Comparison of ENCODE assay signal across 8 cellular contexts in the genomic region with DNA sequence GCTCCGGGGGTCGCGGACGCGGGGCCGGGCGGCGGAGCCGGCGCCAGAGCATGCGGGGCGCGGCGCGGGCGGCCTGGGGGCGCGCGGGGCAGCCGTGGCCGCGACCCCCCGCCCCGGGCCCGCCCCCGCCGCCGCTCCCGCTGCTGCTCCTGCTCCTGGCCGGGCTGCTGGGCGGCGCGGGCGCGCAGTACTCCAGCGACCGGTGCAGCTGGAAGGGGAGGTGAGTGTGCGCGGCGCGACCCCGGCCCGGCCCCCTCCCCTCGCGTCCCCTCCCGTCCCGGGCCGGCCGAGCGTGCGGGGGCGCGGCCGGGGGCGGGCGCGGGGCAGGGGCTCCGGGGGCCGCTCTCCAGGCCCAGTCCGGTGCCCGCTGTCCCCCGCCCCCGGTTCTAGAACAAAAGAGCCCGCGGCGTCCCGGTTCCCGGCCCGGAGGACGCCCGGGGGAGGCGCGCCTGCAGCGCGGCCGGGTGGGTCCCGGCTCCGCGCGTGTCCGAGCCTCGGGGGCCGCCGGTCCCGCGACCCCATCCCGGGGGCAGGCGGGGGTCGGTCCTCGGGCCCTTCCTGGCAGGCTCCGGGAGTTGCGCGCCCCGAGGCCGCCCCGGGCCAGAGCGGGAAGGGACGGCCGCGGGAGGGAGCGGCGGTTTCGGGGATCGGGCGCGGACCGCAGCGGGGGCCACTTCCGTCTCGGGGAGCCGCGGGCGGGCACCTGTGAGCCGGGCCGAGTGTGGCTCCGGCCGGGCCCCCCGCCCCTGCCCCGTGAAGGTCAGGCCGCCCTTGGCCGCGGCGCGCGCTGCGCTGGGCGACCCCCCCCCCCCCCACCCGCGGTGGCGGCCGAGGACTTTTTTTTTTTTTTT. TPM values are rescaled to one million over a fixed set of nuclear protein-coding genes. Genes with fewer than 3 reads are reported as not detected.
DNase-seq lines count a peak whose midpoint lies in the region; FAIRE-seq and TF ChIP-seq lines count a peak whose summit lies in the region.

No MANE protein-coding gene starts in this region.

- peaks cover 35% of the 10 kb centered on the region for H3K79me2 ChIP-seq in endothelial cell of umbilical vein (ENCODE audit: control insufficient read depth, insufficient read depth, low read length)
- peaks cover 22% of the 10 kb centered on the region for H3K79me2 ChIP-seq in parathyroid adenoma

- H3K9ac ChIP-seq in HUES48 (ENCODE audit: low read depth, low read length) = no peak overlapping the region
- peak overlapping the region; percentile 43 for H3K9ac ChIP-seq in endothelial cell of umbilical vein (replicated peaks; ENCODE audit: extremely low read depth, insufficient read depth, low read length)
- H3K9ac ChIP-seq in parathyroid adenoma = no peak overlapping the region

- CTCF ChIA-PET in endothelial cell of umbilical vein (lab: Charles Lee) = interaction anchor here (0.7 to 1.0 kb wide), 4 partner anchors 10 to 298 kb away, joined by 3 to 6 read pairs (median 4); no protein-coding TSS in a partner anchor

- no peak for DNase-seq in GM12864 (ENCODE audit: low read depth)
- no peak for DNase-seq in endothelial cell of umbilical vein (ENCODE audit: low read depth, low spot score)
- DNase-seq in activated T-helper 2 cell treated with anti-CD3 and anti-CD28 coated beads, Interferon-gamma antibody, Interleukin-2, Interleukin-4, amounts not matched to agents 10 μg/mL and 5 μg/mL and 100 μg/mL, durations not matched to agents 14 hours and 24 hours and 36 hours (ENCODE audit: low spot score) = no peak
- DNase-seq in DMS79 (lab: John Stamatoyannopoulos, UW) = no peak
- no peak for DNase-seq in GOT3 (lab: John Stamatoyannopoulos, UW)
- DNase-seq in 8988T = no peak

- peaks cover 19% of the 10 kb centered on the region for H3K27me3 Mint-ChIP-seq in activated T-helper 2 cell treated with anti-CD3 and anti-CD28 coated beads, Interferon-gamma antibody, Interleukin-2, Interleukin-4, amounts not matched to agents 10 μg/mL and 5 μg/mL and 100 μg/mL, durations not matched to agents 14 hours and 24 hours and 36 hours (ENCODE audit: low read depth)

- POLR2A ChIA-PET in endothelial cell of umbilical vein (lab: Charles Lee) = interaction anchor here (0.6 kb wide), 1 partner anchor 31 kb away, joined by 3 read pairs; no protein-coding TSS in a partner anchor

- H3K9me3 ChIP-seq in HUES48 (ENCODE audit: control insufficient read depth, insufficient read depth, low read length) (no peaks in the 10 kb centered on the region), endothelial cell of umbilical vein (replicated peaks; ENCODE audit: control insufficient read depth, insufficient read depth, low read length) (no peaks in the 10 kb centered on the region), parathyroid adenoma (ENCODE audit: control insufficient read depth, low read length) (no peaks in the 10 kb centered on the region)

- no TSS peak for BruUV-seq in endothelial cell of umbilical vein (replicated peaks; lab: Mats Ljungman, UMichigan)

- H3K4me2 ChIP-seq in endothelial cell of umbilical vein (ENCODE audit: insufficient read depth, low read length) (no peak overlapping the region), parathyroid adenoma (ENCODE audit: low read length) (no peak overlapping the region)

- H3K4me1 ChIP-seq in HUES48 (ENCODE audit: control insufficient read depth, insufficient read depth, low read length) = peaks cover 35% of the 10 kb centered on the region
- peaks cover 19% of the 10 kb centered on the region for H3K4me1 ChIP-seq in endothelial cell of umbilical vein (ENCODE audit: control insufficient read depth, extremely low read depth, insufficient read depth, low read length)
- H3K4me1 ChIP-seq in parathyroid adenoma = peaks cover 46% of the 10 kb centered on the region

- peaks cover 34% of the 10 kb centered on the region for H3K4me1 Mint-ChIP-seq in activated T-helper 2 cell treated with anti-CD3 and anti-CD28 coated beads, Interferon-gamma antibody, Interleukin-2, Interleukin-4, amounts not matched to agents 10 μg/mL and 5 μg/mL and 100 μg/mL, durations not matched to agents 14 hours and 24 hours and 36 hours (ENCODE audit: low read depth)

- no peak overlapping the region for H3K4me3 Mint-ChIP-seq in activated T-helper 2 cell treated with anti-CD3 and anti-CD28 coated beads, Interferon-gamma antibody, Interleukin-2, Interleukin-4, amounts not matched to agents 10 μg/mL and 5 μg/mL and 100 μg/mL, durations not matched to agents 14 hours and 24 hours and 36 hours (ENCODE audit: low read depth)

- TF ChIP-seq CTCF in GM12864 (IDR thresholded peaks at IDR 0.05; ENCODE audit: low read depth, low read length, missing control alignments) (no peak), endothelial cell of umbilical vein (IDR thresholded peaks at IDR 0.05; ENCODE audit: extremely low read depth in 1 of 2, insufficient read depth in 1 of 2, low read depth in 1 of 2, low read length in 2 of 2) (no peak), parathyroid adenoma (IDR thresholded peaks at IDR 0.05) (no peak)

- H3K27me3 ChIP-seq in HUES48 (ENCODE audit: control insufficient read depth, insufficient read depth, low read length) (peaks cover 45% of the 10 kb centered on the region), endothelial cell of umbilical vein (ENCODE audit: control insufficient read depth in 2 of 2, insufficient read depth in 2 of 2, low read length in 2 of 2) (no peaks in the 10 kb centered on the region), parathyroid adenoma (ENCODE audit: control insufficient read depth, insufficient read depth, low read length) (no peaks in the 10 kb centered on the region)

- peaks cover 36% of the 10 kb centered on the region for H3K36me3 Mint-ChIP-seq in activated T-helper 2 cell treated with anti-CD3 and anti-CD28 coated beads, Interferon-gamma antibody, Interleukin-2, Interleukin-4, amounts not matched to agents 10 μg/mL and 5 μg/mL and 100 μg/mL, durations not matched to agents 14 hours and 24 hours and 36 hours (ENCODE audit: low read depth)

- no peak for FAIRE-seq in endothelial cell of umbilical vein (lab: Jason Lieb, UNC)

- no peaks in the 10 kb centered on the region for H3K9me3 Mint-ChIP-seq in activated T-helper 2 cell treated with anti-CD3 and anti-CD28 coated beads, Interferon-gamma antibody, Interleukin-2, Interleukin-4, amounts not matched to agents 10 μg/mL and 5 μg/mL and 100 μg/mL, durations not matched to agents 14 hours and 24 hours and 36 hours

- no peak for TF ChIP-seq POLR2A in endothelial cell of umbilical vein (IDR thresholded peaks at IDR 0.05; ENCODE audit: low read depth, low read length)

- no peak overlapping the region for H3K27ac Mint-ChIP-seq in activated T-helper 2 cell treated with anti-CD3 and anti-CD28 coated beads, Interferon-gamma antibody, Interleukin-2, Interleukin-4, amounts not matched to agents 10 μg/mL and 5 μg/mL and 100 μg/mL, durations not matched to agents 14 hours and 24 hours and 36 hours

- dilution Hi-C loops in endothelial cell of umbilical vein (cut with MboI; ENCODE audit: extremely low pct_ligation_motif_present, low sequenced_read_pairs) = no loop called here

- H3K36me3 ChIP-seq in HUES48 (ENCODE audit: control insufficient read depth, insufficient read depth, low read length) = no peaks in the 10 kb centered on the region
- peaks cover 0 to 2% of the 10 kb centered on the region in 2 experiments for H3K36me3 ChIP-seq in endothelial cell of umbilical vein (ENCODE audit: control insufficient read depth in 2 of 2, extremely low read depth in 1 of 2, insufficient read depth in 2 of 2, low read length in 2 of 2)
- H3K36me3 ChIP-seq in parathyroid adenoma (ENCODE audit: control insufficient read depth, insufficient read depth, low read length) = no peaks in the 10 kb centered on the region

- H2AFZ ChIP-seq in endothelial cell of umbilical vein (ENCODE audit: low read depth, low read length) (no peak overlapping the region), parathyroid adenoma (no peak overlapping the region)

- H4K20me1 ChIP-seq in endothelial cell of umbilical vein (replicated peaks; ENCODE audit: control insufficient read depth, extremely low read depth, insufficient read depth, low read length) = no peaks in the 10 kb centered on the region

- H3K27ac ChIP-seq in HUES48 (ENCODE audit: low read depth, low read length) = no peak overlapping the region
- no peak overlapping the region for H3K27ac ChIP-seq in endothelial cell of umbilical vein (ENCODE audit: insufficient read depth, low read depth, low read length)
- H3K27ac ChIP-seq in parathyroid adenoma = peak overlapping the region; percentile 49

- no peaks in the 10 kb centered on the region for H3K9me1 ChIP-seq in endothelial cell of umbilical vein (replicated peaks; ENCODE audit: control insufficient read depth, extremely low read depth, insufficient read depth, low read length)

- H3K4me3 ChIP-seq in GM12864 (ENCODE audit: low read depth, low read length) (peak overlapping the region; percentile 37; the same call in 1 of the 2 replicates), HUES48 (ENCODE audit: low read depth, low read length) (peak overlapping the region; percentile 56; the same call in 1 of the 2 replicates), endothelial cell of umbilical vein (replicated peaks in 1 of 3; ENCODE audit: insufficient read depth in 1 of 3, low read depth in 1 of 3, low read length in 3 of 3) (peak overlapping the region; percentile 20 to 56 (median 42)), parathyroid adenoma (ENCODE audit: low read depth, low read length) (peak overlapping the region; percentile 36)

- intact Hi-C loops in endothelial cell of umbilical vein (cut with micrococcal nuclease) = loop anchor here (2.0 to 5.0 kb wide), 2 partner anchors 31 to 118 kb away; no protein-coding TSS in a partner anchor
- intact Hi-C loops in activated T-helper 2 cell treated with anti-CD3 and anti-CD28 coated beads, Interferon-gamma antibody, Interleukin-2, Interleukin-4, amounts not matched to agents 10 μg/mL and 5 μg/mL and 100 μg/mL, durations not matched to agents 14 hours and 24 hours and 36 hours (cut with micrococcal nuclease) = no loop called here

TF ChIP-seq in endothelial cell of umbilical vein, 7 proteins besides CTCF, POLR2A, EP300 and RAD21 (continues in another document):
- TF ChIP-seq, protein P1, sequence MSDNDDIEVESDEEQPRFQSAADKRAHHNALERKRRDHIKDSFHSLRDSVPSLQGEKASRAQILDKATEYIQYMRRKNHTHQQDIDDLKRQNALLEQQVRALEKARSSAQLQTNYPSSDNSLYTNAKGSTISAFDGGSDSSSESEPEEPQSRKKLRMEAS (IDR thresholded peaks at IDR 0.05; ENCODE audit: insufficient read depth, insufficient read length) = no peak

RNA-seq across cellular contexts. Expression of a gene that starts 0.6 kb away (rescaled TPM):
- total RNA-seq in endothelial cell of umbilical vein = 29.5 and 36.6 TPM in 2 replicates
- polyA plus RNA-seq in endothelial cell of umbilical vein = 54.4 and 67.5 TPM in 2 replicates
- polyA plus RNA-seq in endothelial cell of umbilical vein (2011; cell fraction: cytosol; rRNA removed) = 21.5 and 36.2 TPM in 2 replicates
- polyA plus RNA-seq in endothelial cell of umbilical vein (2011; cell fraction: nucleus; rRNA removed) = 13.5 and 18.3 TPM in 2 replicates
- 19.0 and 36.8 TPM in 2 replicates for polyA plus RNA-seq in endothelial cell of umbilical vein (2012)
- 20.0 and 21.3 TPM in 2 replicates for polyA minus RNA-seq in endothelial cell of umbilical vein
- polyA minus RNA-seq in endothelial cell of umbilical vein (2011; cell fraction: cytosol; rRNA and poly(A)+ RNA removed) = 62.9 TPM
- 5.6 and 13.3 TPM in 2 replicates for polyA minus RNA-seq in endothelial cell of umbilical vein (2011; cell fraction: nucleus; rRNA and poly(A)+ RNA removed)
- 71.0 and 74.7 TPM in 2 replicates for total RNA-seq in activated T-helper 2 cell treated with anti-CD3 and anti-CD28 coated beads, Interferon-gamma antibody, Interleukin-2, Interleukin-4, amounts not matched to agents 10 μg/mL and 5 μg/mL and 100 μg/mL, durations not matched to agents 14 hours and 24 hours and 36 hours
